In genomic region chr3:26627080-26627479, GRCh38 we compare ENCODE assay signal across 21 cellular contexts. TPM values are rescaled to one million over a fixed set of nuclear protein-coding genes. Genes with fewer than 3 reads are reported as not detected.
A peak's percentile ranks its signal among the peaks of the same experiment; 100 is the strongest.
DNase-seq lines count a peak whose midpoint lies in the region; TF ChIP-seq lines count a peak whose summit lies in the region.
"Had no signal": no experiment of that assay in that cellular context is flagged by ENCODE, and none has a peak within 500 bp of the region (broad histone marks: within the 10 kb centered on the region; RNA-seq: fewer than 3 reads in every experiment).

No MANE protein-coding gene starts in this region.

- H2AFZ ChIP-seq in neural cell (ENCODE audit: low read depth, low read length) = no peak overlapping the region

- peak overlapping the region in 6 of 11 experiments; percentile 9 to 39 (median 32); a peak in 8 of 22 replicates for H3K4me2 ChIP-seq in BLaER1 treated with 17β-estradiol and CSF1 and Interleukin-3, amounts not matched to agents 10 nM and 100 nM
- H3K4me2 ChIP-seq in neural cell (ENCODE audit: low read length) = no peak overlapping the region

- peaks cover 17% of the 10 kb centered on the region for H3K27me3 Mint-ChIP-seq in brain
- peaks cover 38% of the 10 kb centered on the region for H3K27me3 Mint-ChIP-seq in Calu3 (ENCODE audit: unreplicated experiment)

- no TSS peak for BruUV-seq in Calu3 (replicated peaks; lab: Mats Ljungman, UMichigan)

- H3K9me2 ChIP-seq in neural cell (ENCODE audit: insufficient read depth, low read length) = no peaks in the 10 kb centered on the region

- TF ChIP-seq CTCF in brain (conservative IDR thresholded peaks at IDR 0.05) (no peak), neural cell (IDR thresholded peaks at IDR 0.05; ENCODE audit: poor library complexity, severe bottlenecking) (no peak), ascending aorta (IDR thresholded peaks at IDR 0.05) (no peak), Calu3 (IDR thresholded peaks at IDR 0.05; ENCODE audit: unreplicated experiment) (no peak)

- peak overlapping the region in 4 of 5 experiments; percentile 59 to 75 (median 72) for H3K4me3 Mint-ChIP-seq in brain
- H3K4me3 Mint-ChIP-seq in Calu3 (ENCODE audit: low read depth, unreplicated experiment) = no peak overlapping the region
- H3K4me3 Mint-ChIP-seq: CD14-positive monocyte; CD4-positive, alpha-beta memory T cell; CD4-positive, CD25-positive, alpha-beta regulatory T cell; CD8-positive, alpha-beta memory T cell had no signal

- no peaks in the 10 kb centered on the region for H3K79me2 ChIP-seq in neural cell (replicated peaks; ENCODE audit: insufficient read depth, low read length)

- no peak for TF ChIP-seq EP300 in neural cell (conservative IDR thresholded peaks at IDR 0.05; ENCODE audit: poor library complexity, severe bottlenecking)

- H3F3A ChIP-seq in neural cell (ENCODE audit: insufficient read depth, low read length, poor library complexity, severe bottlenecking) = no peaks in the 10 kb centered on the region

- H3K9me3 Mint-ChIP-seq in brain = no peaks in the 10 kb centered on the region
- no peaks in the 10 kb centered on the region for H3K9me3 Mint-ChIP-seq in Calu3 (ENCODE audit: low read depth, unreplicated experiment)

- H3K9ac ChIP-seq in BLaER1 treated with 17β-estradiol and CSF1 and Interleukin-3, amounts not matched to agents 10 nM and 100 nM = no peak overlapping the region
- H3K9ac ChIP-seq in neural cell (ENCODE audit: low read length) = no peak overlapping the region

- peaks cover 68% of the 10 kb centered on the region for H3K4me1 Mint-ChIP-seq in brain
- H3K4me1 Mint-ChIP-seq in Calu3 (ENCODE audit: low read depth, unreplicated experiment) = no peaks in the 10 kb centered on the region
- H3K4me1 Mint-ChIP-seq: CD14-positive monocyte; CD4-positive, CD25-positive, alpha-beta regulatory T cell; CD8-positive, alpha-beta memory T cell had no signal

- peaks cover 42 to 54% (median 44%) of the 10 kb centered on the region in 11 experiments for H3K27me3 ChIP-seq in BLaER1 treated with 17β-estradiol and CSF1 and Interleukin-3, amounts not matched to agents 10 nM and 100 nM
- H3K27me3 ChIP-seq in neural cell (ENCODE audit: insufficient read depth, low read depth, low read length) = peaks cover 14% of the 10 kb centered on the region
- no peaks in the 10 kb centered on the region for H3K27me3 ChIP-seq in ascending aorta
- H3K27me3 ChIP-seq: BE2C had no signal

- H3K27ac Mint-ChIP-seq in brain (peak overlapping the region in 4 of 5 experiments; percentile 55 to 90 (median 68)), Calu3 (ENCODE audit: unreplicated experiment) (no peak overlapping the region)
- H3K27ac Mint-ChIP-seq: CD14-positive monocyte; CD4-positive, alpha-beta memory T cell; CD4-positive, CD25-positive, alpha-beta regulatory T cell; CD8-positive, alpha-beta memory T cell had no signal

- no peaks in the 10 kb centered on the region; a peak in 1 of 22 replicates for H3K36me3 ChIP-seq in BLaER1 treated with 17β-estradiol and CSF1 and Interleukin-3, amounts not matched to agents 10 nM and 100 nM
- peaks cover 3% of the 10 kb centered on the region for H3K36me3 ChIP-seq in neural cell (ENCODE audit: insufficient read depth, low read length)
- H3K36me3 ChIP-seq in ascending aorta = no peaks in the 10 kb centered on the region
- H3K36me3 ChIP-seq: BE2C had no signal

- no peak overlapping the region for H3K4me3 ChIP-seq in BLaER1 treated with 17β-estradiol and CSF1 and Interleukin-3, amounts not matched to agents 10 nM and 100 nM
- H3K4me3 ChIP-seq in neural cell (ENCODE audit: low read length) (peak overlapping the region; percentile 80), ascending aorta (no peak overlapping the region)
- H3K4me3 ChIP-seq: GM12878 had no signal

- H3K4me1 ChIP-seq in BLaER1 treated with 17β-estradiol and CSF1 and Interleukin-3, amounts not matched to agents 10 nM and 100 nM = peaks cover 12 to 31% (median 23%) of the 10 kb centered on the region in 10 experiments; a peak in 17 of 20 replicates
- H3K4me1 ChIP-seq in ascending aorta = peaks cover 0 to 4% of the 10 kb centered on the region in 2 donors
- H3K4me1 ChIP-seq: BE2C had no signal

- intact Hi-C loops in ascending aorta (cut with DNase I) = no loop called here
- intact Hi-C loops in Calu3 (cut with micrococcal nuclease; ENCODE audit: unreplicated experiment) = no loop called here

- no peak for DNase-seq in NCI-H2107 treated with DMSO at 0.1 percent for 48 hours (lab: John Stamatoyannopoulos, UW; ENCODE audit: unreplicated experiment)
- no peak for DNase-seq in ascending aorta (ENCODE audit: low spot score in 2 of 2)
- no peak for DNase-seq in Calu3
- DNase-seq: 8988T; ACHN; BE2C; CD4-positive, alpha-beta memory T cell; CD4-positive, CD25-positive, alpha-beta regulatory T cell; CD8-positive, alpha-beta memory T cell; COR-L47; DMS153; DMS53; DMS79 treated with DMSO at 0.1 percent for 48 hours; GDM1 had no signal

- H3K27ac ChIP-seq in BLaER1 treated with 17β-estradiol and CSF1 and Interleukin-3, amounts not matched to agents 10 nM and 100 nM = no peak overlapping the region
- H3K27ac ChIP-seq in neural cell (ENCODE audit: low read length) = no peak overlapping the region
- no peak overlapping the region for H3K27ac ChIP-seq in ascending aorta

- H3K36me3 Mint-ChIP-seq in brain = peaks cover 11% of the 10 kb centered on the region
- H3K36me3 Mint-ChIP-seq in Calu3 (ENCODE audit: insufficient read depth, unreplicated experiment) = no peaks in the 10 kb centered on the region
- H3K36me3 Mint-ChIP-seq: CD14-positive monocyte; CD4-positive, alpha-beta memory T cell; CD4-positive, CD25-positive, alpha-beta regulatory T cell; CD8-positive, alpha-beta memory T cell had no signal

- CTCF ChIA-PET in Calu3 (lab: Charles Lee) = no interaction called here

- H3K9me3 ChIP-seq in BLaER1 treated with 17β-estradiol and CSF1 and Interleukin-3, amounts not matched to agents 10 nM and 100 nM (replicated peaks in 1 of 11) = peaks cover 0 to 17% (median 9%) of the 10 kb centered on the region in 11 experiments; a peak in 11 of 22 replicates
- H3K9me3 ChIP-seq in neural cell (ENCODE audit: low read length) (no peaks in the 10 kb centered on the region), ascending aorta (no peaks in the 10 kb centered on the region)
- H3K9me3 ChIP-seq: BE2C had no signal

- peaks cover 0 to 31% (median 10%) of the 10 kb centered on the region in 11 experiments; a peak in 13 of 22 replicates for H4K20me1 ChIP-seq in BLaER1 treated with 17β-estradiol and CSF1 and Interleukin-3, amounts not matched to agents 10 nM and 100 nM
- no peaks in the 10 kb centered on the region for H4K20me1 ChIP-seq in neural cell (ENCODE audit: insufficient read depth)

- TF ChIP-seq RAD21 in neural cell (conservative IDR thresholded peaks at IDR 0.05) = no peak

TF ChIP-seq in neural cell, 6 proteins besides CTCF, POLR2A, EP300 and RAD21:
- no peak for TF ChIP-seq TAF1 (IDR thresholded peaks at IDR 0.05; ENCODE audit: low read depth)
- TF ChIP-seq EZH2 (IDR thresholded peaks at IDR 0.05; ENCODE audit: borderline replicate concordance, insufficient read depth, low read length, poor library complexity, severe bottlenecking) = no peak
- TF ChIP-seq POLR2AphosphoS5 (IDR thresholded peaks at IDR 0.05) = no peak
- TF ChIP-seq, protein P1, sequence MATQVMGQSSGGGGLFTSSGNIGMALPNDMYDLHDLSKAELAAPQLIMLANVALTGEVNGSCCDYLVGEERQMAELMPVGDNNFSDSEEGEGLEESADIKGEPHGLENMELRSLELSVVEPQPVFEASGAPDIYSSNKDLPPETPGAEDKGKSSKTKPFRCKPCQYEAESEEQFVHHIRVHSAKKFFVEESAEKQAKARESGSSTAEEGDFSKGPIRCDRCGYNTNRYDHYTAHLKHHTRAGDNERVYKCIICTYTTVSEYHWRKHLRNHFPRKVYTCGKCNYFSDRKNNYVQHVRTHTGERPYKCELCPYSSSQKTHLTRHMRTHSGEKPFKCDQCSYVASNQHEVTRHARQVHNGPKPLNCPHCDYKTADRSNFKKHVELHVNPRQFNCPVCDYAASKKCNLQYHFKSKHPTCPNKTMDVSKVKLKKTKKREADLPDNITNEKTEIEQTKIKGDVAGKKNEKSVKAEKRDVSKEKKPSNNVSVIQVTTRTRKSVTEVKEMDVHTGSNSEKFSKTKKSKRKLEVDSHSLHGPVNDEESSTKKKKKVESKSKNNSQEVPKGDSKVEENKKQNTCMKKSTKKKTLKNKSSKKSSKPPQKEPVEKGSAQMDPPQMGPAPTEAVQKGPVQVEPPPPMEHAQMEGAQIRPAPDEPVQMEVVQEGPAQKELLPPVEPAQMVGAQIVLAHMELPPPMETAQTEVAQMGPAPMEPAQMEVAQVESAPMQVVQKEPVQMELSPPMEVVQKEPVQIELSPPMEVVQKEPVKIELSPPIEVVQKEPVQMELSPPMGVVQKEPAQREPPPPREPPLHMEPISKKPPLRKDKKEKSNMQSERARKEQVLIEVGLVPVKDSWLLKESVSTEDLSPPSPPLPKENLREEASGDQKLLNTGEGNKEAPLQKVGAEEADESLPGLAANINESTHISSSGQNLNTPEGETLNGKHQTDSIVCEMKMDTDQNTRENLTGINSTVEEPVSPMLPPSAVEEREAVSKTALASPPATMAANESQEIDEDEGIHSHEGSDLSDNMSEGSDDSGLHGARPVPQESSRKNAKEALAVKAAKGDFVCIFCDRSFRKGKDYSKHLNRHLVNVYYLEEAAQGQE (IDR thresholded peaks at IDR 0.05; ENCODE audit: borderline replicate concordance) = no peak
- TF ChIP-seq MXI1 (conservative IDR thresholded peaks at IDR 0.05; ENCODE audit: poor library complexity, severe bottlenecking) = no peak
- no peak for TF ChIP-seq SMC3 (conservative IDR thresholded peaks at IDR 0.05; ENCODE audit: poor library complexity)

RNA-seq across cellular contexts. Expression of gene LRRC3B, which starts 4.5 kb away (rescaled TPM):
- 4.8 TPM for polyA plus RNA-seq in brain (ENCODE audit: insufficient read depth, low read depth, low replicate concordance)
- 49.9 and 56.4 TPM in 2 replicates for polyA plus RNA-seq in neural cell
- 70.8 and 73.0 TPM in 2 replicates for polyA minus RNA-seq in neural cell
- not detected for total RNA-seq in ascending aorta
- not detected in 2 replicates for total RNA-seq in Calu3 (2022)
- total RNA-seq: A673; CD4-positive, alpha-beta memory T cell; CD4-positive, CD25-positive, alpha-beta regulatory T cell; CD8-positive, alpha-beta memory T cell; GM12878 had no signal
- polyA plus RNA-seq: AG04450; CD14-positive monocyte; CD4-positive, alpha-beta memory T cell; CD4-positive, CD25-positive, alpha-beta regulatory T cell; CD8-positive, alpha-beta memory T cell; GM12878 had no signal
